Comparison of ENCODE assay signal across 16 cellular contexts in the genomic region with DNA sequence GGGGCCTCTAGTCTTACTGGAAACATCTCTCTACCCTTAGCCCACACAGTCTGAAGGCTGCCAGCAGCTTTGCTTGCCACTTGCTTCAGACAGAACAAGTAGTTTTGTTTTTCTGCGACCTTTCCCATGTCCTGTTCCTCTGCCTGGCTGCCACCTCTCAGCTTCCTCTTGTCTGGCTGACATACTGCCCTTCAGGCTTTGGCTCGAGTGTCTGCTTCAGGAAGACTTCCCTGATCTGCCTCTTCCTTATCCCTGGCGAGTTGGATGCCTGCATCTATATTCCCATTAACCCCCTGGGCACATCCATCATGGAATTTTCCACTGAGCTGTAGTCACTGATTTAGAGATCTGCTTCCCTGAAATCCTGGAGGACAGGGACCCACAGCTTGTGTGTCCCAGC. TPM values are rescaled to one million over a fixed set of nuclear protein-coding genes. Genes with fewer than 3 reads are reported as not detected.
"Had no signal": no experiment of that assay in that cellular context is flagged by ENCODE, and none has a peak within 500 bp of the region (broad histone marks: within the 10 kb centered on the region; RNA-seq: fewer than 3 reads in every experiment).

No MANE protein-coding gene starts in this region.

- H3K27me3 ChIP-seq: esophagus muscularis mucosa, left lung had no signal

- H3K27ac Mint-ChIP-seq: activated naive CD8-positive, alpha-beta T cell treated with anti-CD3 and anti-CD28 coated beads for 36 hours; activated T-helper 1 cell treated with anti-CD3 and anti-CD28 coated beads, Interleukin-12 subunit alpha, Interleukin-12 subunit beta, Interleukin-2, Interleukin-4 antibody, amounts not matched to agents 30 ng/mL and 10 ng/mL and 1 ng/mL, durations not matched to agents 14 hours and 24 hours and 36 hours; memory B cell; nephron had no signal

- H3K9me3 ChIP-seq: esophagus muscularis mucosa, left lung, psoas muscle had no signal

- H3K4me1 Mint-ChIP-seq: activated naive CD8-positive, alpha-beta T cell treated with anti-CD3 and anti-CD28 coated beads for 36 hours; nephron; stimulated activated naive CD8-positive, alpha-beta T cell treated with anti-CD3 and anti-CD28 coated beads, Interleukin-15, amount 100 ng/mL, for 72 hours had no signal

- H3K9me3 Mint-ChIP-seq: activated naive CD8-positive, alpha-beta T cell treated with anti-CD3 and anti-CD28 coated beads for 36 hours; activated T-helper 1 cell treated with anti-CD3 and anti-CD28 coated beads, Interleukin-12 subunit alpha, Interleukin-12 subunit beta, Interleukin-2, Interleukin-4 antibody, amounts not matched to agents 30 ng/mL and 10 ng/mL and 1 ng/mL, durations not matched to agents 14 hours and 24 hours and 36 hours; memory B cell; nephron; stimulated activated naive CD8-positive, alpha-beta T cell treated with anti-CD3 and anti-CD28 coated beads, Interleukin-15, amount 100 ng/mL, for 72 hours had no signal

- FAIRE-seq: endometrium, keratinocyte had no signal

- DNase-seq: activated CD4-positive, alpha-beta T cell treated with anti-CD3 and anti-CD28 coated beads, Interleukin-2, amount 50 U/mL, for 1 hour; activated CD4-positive, CD25-positive, alpha-beta regulatory T cell; activated CD8-positive, alpha-beta memory T cell treated with anti-CD3 and anti-CD28 coated beads for 24 hours; activated naive CD8-positive, alpha-beta T cell treated with anti-CD3 and anti-CD28 coated beads for 36 hours; hippocampal formation; left lung; psoas muscle; stimulated activated naive CD8-positive, alpha-beta T cell treated with anti-CD3 and anti-CD28 coated beads, Interleukin-15, amount 100 ng/mL, for 72 hours had no signal

- H3K27ac ChIP-seq: esophagus muscularis mucosa, left lung, psoas muscle had no signal

- H3K27me3 Mint-ChIP-seq: activated naive CD8-positive, alpha-beta T cell treated with anti-CD3 and anti-CD28 coated beads for 36 hours; memory B cell; stimulated activated naive CD8-positive, alpha-beta T cell treated with anti-CD3 and anti-CD28 coated beads, Interleukin-15, amount 100 ng/mL, for 72 hours had no signal

- ATAC-seq: left lung; sciatic nerve; stimulated activated naive CD8-positive, alpha-beta T cell treated with anti-CD3 and anti-CD28 coated beads, Interleukin-15, amount 100 ng/mL, for 72 hours had no signal

- H3K4me3 Mint-ChIP-seq: activated naive CD8-positive, alpha-beta T cell treated with anti-CD3 and anti-CD28 coated beads for 36 hours; activated T-helper 1 cell treated with anti-CD3 and anti-CD28 coated beads, Interleukin-12 subunit alpha, Interleukin-12 subunit beta, Interleukin-2, Interleukin-4 antibody, amounts not matched to agents 30 ng/mL and 10 ng/mL and 1 ng/mL, durations not matched to agents 14 hours and 24 hours and 36 hours; memory B cell; nephron; stimulated activated naive CD8-positive, alpha-beta T cell treated with anti-CD3 and anti-CD28 coated beads, Interleukin-15, amount 100 ng/mL, for 72 hours had no signal

- H3K4me1 ChIP-seq: left lung, psoas muscle had no signal

- H3K4me3 ChIP-seq: esophagus muscularis mucosa, left lung, psoas muscle had no signal

RNA-seq across cellular contexts. Expression of gene CPNE9, which starts 25.1 kb away (rescaled TPM):
- total RNA-seq: activated naive CD8-positive, alpha-beta T cell treated with anti-CD3 and anti-CD28 coated beads for 36 hours; activated T-helper 1 cell treated with anti-CD3 and anti-CD28 coated beads, Interleukin-12 subunit alpha, Interleukin-12 subunit beta, Interleukin-2, Interleukin-4 antibody, amounts not matched to agents 30 ng/mL and 10 ng/mL and 1 ng/mL, durations not matched to agents 14 hours and 24 hours and 36 hours; chondrocyte; psoas muscle; sciatic nerve had no signal
- polyA plus RNA-seq: keratinocyte had no signal
